In genomic region chr7:127587663-127588018, GRCh38 we compare ENCODE assay signal across 6 cellular contexts. TPM values are rescaled to one million over a fixed set of nuclear protein-coding genes. Genes with fewer than 3 reads are reported as not detected.
DNase-seq lines count a peak whose midpoint lies in the region; ATAC-seq and TF ChIP-seq lines count a peak whose summit lies in the region.

No MANE protein-coding gene starts in this region.

- in situ Hi-C loops in GM13976 (cut with MboI; ENCODE audit: low sequenced_read_pairs, unreplicated experiment): no loop called here

- CTCF ChIA-PET in Caco-2 (lab: Charles Lee): interaction anchor here (1.7 kb wide), 1 partner anchor 42 kb away, joined by 8 read pairs; no protein-coding TSS in a partner anchor

- no peak for ATAC-seq in esophagus mucosa

- WGBS in adipose tissue, 3 donors: 32 to 48% (median 47%) methylated on average over 20 of the region's 20 CpGs

- H3K4me1 ChIP-seq in Caco-2 (peaks cover 30% of the 10 kb centered on the region), mucosa of stomach (ENCODE audit: control insufficient read depth, insufficient read depth, low read length) (peaks cover 31% of the 10 kb centered on the region)

- H3K27me3 ChIP-seq in Caco-2 (replicated peaks; ENCODE audit: control insufficient read depth, insufficient read depth, low read length): no peaks in the 10 kb centered on the region
- no peaks in the 10 kb centered on the region for H3K27me3 ChIP-seq in mucosa of stomach (ENCODE audit: control insufficient read depth, insufficient read depth, low read length)

- H3K36me3 ChIP-seq in Caco-2 (ENCODE audit: control insufficient read depth, insufficient read depth, low read length): peaks cover 3% of the 10 kb centered on the region; the same call in 1 of the 2 replicates
- H3K36me3 ChIP-seq in mucosa of stomach (ENCODE audit: control insufficient read depth, insufficient read depth, low read length): no peaks in the 10 kb centered on the region

- peaks cover 43% of the 10 kb centered on the region for H3K36me3 Mint-ChIP-seq in Caco-2 (ENCODE audit: insufficient read depth, unreplicated experiment)

- H3K4me1 Mint-ChIP-seq in Caco-2 (ENCODE audit: low read depth, unreplicated experiment): peaks cover 34% of the 10 kb centered on the region

- H3K27ac Mint-ChIP-seq in Caco-2 (ENCODE audit: unreplicated experiment): no peak overlapping the region

- POLR2A ChIA-PET in Caco-2 (lab: Charles Lee): interaction anchor here (0.6 to 1.5 kb wide), 9 partner anchors 38 to 412 kb away, joined by 3 to 8 read pairs (median 5); no protein-coding TSS in a partner anchor

- peak overlapping the region; percentile 83 for H3K4me3 Mint-ChIP-seq in Caco-2 (ENCODE audit: unreplicated experiment)

- TF ChIP-seq CTCF in Caco-2 (IDR thresholded peaks at IDR 0.05; ENCODE audit: insufficient read depth in 1 of 2, low read depth in 1 of 2, low read length in 1 of 2, severe bottlenecking in 1 of 2, unreplicated experiment in 1 of 2): no peak
- no peak for TF ChIP-seq CTCF in GM13976 (IDR thresholded peaks at IDR 0.05; ENCODE audit: borderline replicate concordance, control extremely low read depth, extremely low read depth, insufficient read depth, missing control alignments)

- H3K9me3 ChIP-seq in Caco-2: no peaks in the 10 kb centered on the region
- H3K9me3 ChIP-seq in mucosa of stomach (ENCODE audit: control insufficient read depth, low read length): no peaks in the 10 kb centered on the region

- no peaks in the 10 kb centered on the region for H3K9me3 Mint-ChIP-seq in Caco-2 (ENCODE audit: unreplicated experiment)

- H3K4me3 ChIP-seq in Caco-2 (ENCODE audit: low read depth, low read length) (peak overlapping the region; percentile 91), mucosa of stomach (ENCODE audit: low read length) (peak overlapping the region; percentile 56)

- H3K9ac ChIP-seq in mucosa of stomach (ENCODE audit: low read length): peak overlapping the region; percentile 85

- no peaks in the 10 kb centered on the region for H3K27me3 Mint-ChIP-seq in Caco-2 (ENCODE audit: insufficient read depth, unreplicated experiment)

- peak overlapping the region; percentile 46 for H3K27ac ChIP-seq in adipose tissue (ENCODE audit: low read depth, low read length)

- DNase-seq in Caco-2 (no peak), GM13976 (ENCODE audit: low spot score) (no peak), NCI-H2107 (lab: John Stamatoyannopoulos, UW) (no peak)

- intact Hi-C loops in Caco-2 (cut with micrococcal nuclease; ENCODE audit: unreplicated experiment): loop anchor here (1.0 to 10.0 kb wide), 3 partner anchors 42 to 193 kb away; partner anchors contain the start of gene ZNF800

- BruUV-seq in Caco-2 (replicated peaks; lab: Mats Ljungman, UMichigan): TSS peak; percentile 1

RNA-seq across cellular contexts. Expression of gene ARF5, which starts 0.6 kb away (rescaled TPM):
- 162 and 172 TPM in 2 replicates for total RNA-seq in Caco-2 (2022)
- 100 to 1,000 TPM; 152 to 179 (median 178) TPM for polyA plus RNA-seq in adipose tissue
- 197 TPM for total RNA-seq in esophagus mucosa

RNA-seq across cellular contexts. Expression of gene GCC1, which starts 2.2 kb away (rescaled TPM):
- total RNA-seq in Caco-2 (2022): 23.0 and 26.6 TPM in 2 replicates
- 1 to 10 TPM; 3.8 to 8.7 (median 7.3) TPM for polyA plus RNA-seq in adipose tissue
- total RNA-seq in esophagus mucosa: 11.0 TPM

RNA-seq across cellular contexts. Expression of gene FSCN3, which starts 5.9 kb away (rescaled TPM):
- total RNA-seq in Caco-2 (2022) (1.6 and 2.2 TPM in 2 replicates), esophagus mucosa (0.52 TPM)
- polyA plus RNA-seq in adipose tissue: under 1 TPM in 2 of 3 donors, not detected in 1; 0.10 to 0.15 TPM

RNA-seq across cellular contexts. Expression of gene PAX4, which starts 30.3 kb away (rescaled TPM):
- total RNA-seq in Caco-2 (2022) (not detected in 2 replicates), esophagus mucosa (not detected)
- not detected for polyA plus RNA-seq in adipose tissue
